10 cellular contexts compared by ENCODE assay signal in the genomic region with DNA sequence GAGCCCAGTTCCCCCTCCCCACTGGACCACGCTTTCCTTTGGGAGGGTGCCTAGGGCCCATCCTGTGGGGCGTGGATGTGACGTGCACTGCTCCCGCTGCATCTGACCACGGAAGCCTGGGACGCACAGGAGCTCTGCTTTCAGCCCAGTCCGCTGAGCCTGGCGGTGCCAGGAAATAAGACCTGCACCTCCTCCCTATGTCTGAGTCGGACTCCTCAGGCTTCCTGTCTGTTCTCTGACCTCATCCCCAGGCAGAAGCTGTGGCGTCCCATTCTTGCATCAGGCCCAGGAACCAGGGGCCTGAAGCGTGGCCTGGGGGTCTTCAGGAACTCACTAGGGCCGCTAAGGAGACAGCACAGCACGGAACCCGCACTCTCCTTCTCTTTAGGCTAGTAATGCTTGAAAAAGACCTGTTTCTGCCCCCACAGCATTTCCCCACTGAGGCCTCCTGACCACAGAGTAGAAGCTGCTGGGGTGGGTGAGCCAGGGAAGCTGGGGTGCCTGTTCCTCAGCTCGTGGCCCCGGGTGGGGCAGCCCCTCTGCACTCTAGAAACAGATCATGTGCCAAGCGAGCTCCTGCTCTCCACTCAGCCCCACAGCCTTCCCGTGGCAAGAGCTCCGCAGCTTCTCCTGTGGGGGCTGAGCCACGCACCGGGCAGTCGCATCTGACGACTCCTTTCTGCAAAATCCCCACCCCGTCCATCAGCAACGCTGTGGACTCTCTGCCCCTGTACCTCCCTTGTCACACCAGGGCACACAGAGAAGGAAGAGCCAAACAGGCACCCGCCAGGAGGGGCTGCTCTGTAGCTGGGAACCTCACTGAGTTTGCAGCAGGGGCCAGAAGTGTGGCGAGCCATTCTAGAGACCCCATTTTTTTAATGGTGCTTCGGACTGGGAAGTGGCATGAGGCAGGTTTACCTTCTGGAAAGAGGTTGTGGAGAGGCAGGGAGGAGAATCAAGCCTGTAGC. TPM values are rescaled to one million over a fixed set of nuclear protein-coding genes. Genes with fewer than 3 reads are reported as not detected.
DNase-seq lines count a peak whose midpoint lies in the region; FAIRE-seq and TF ChIP-seq lines count a peak whose summit lies in the region.
"Had no signal": no experiment of that assay in that cellular context is flagged by ENCODE, and none has a peak within 500 bp of the region (broad histone marks: within the 10 kb centered on the region; RNA-seq: fewer than 3 reads in every experiment).

No MANE protein-coding gene starts in this region.

- H3K9me3 ChIP-seq in H1 (ENCODE audit: insufficient read depth in 2 of 2, low read depth in 1 of 2, low read length in 1 of 2) (no peaks in the 10 kb centered on the region), trophoblast cell (ENCODE audit: insufficient read depth, low read depth, low read length) (no peaks in the 10 kb centered on the region)

- no peak overlapping the region for H3K9ac ChIP-seq in H1 (replicated peaks in 1 of 4; ENCODE audit: extremely low read depth in 1 of 4, low read depth in 3 of 4, low read length in 3 of 4)
- no peak overlapping the region for H3K9ac ChIP-seq in trophoblast cell (ENCODE audit: low read length)

- no peak overlapping the region for H3K23ac ChIP-seq in H1 (ENCODE audit: insufficient read length)
- H3K23ac ChIP-seq in trophoblast cell (ENCODE audit: low read length) = no peak overlapping the region

- POLR2A ChIA-PET in H1 (lab: Charles Lee; ENCODE audit: partially characterized antibody) = interaction anchor here (0.7 kb wide), 1 partner anchor 9 kb away, joined by 3 read pairs; no protein-coding TSS in a partner anchor

- H3K4me1 ChIP-seq in H1 (replicated peaks in 1 of 4; ENCODE audit: control insufficient read depth in 3 of 4, insufficient read depth in 4 of 4, low read length in 3 of 4) (no peaks in the 10 kb centered on the region), trophoblast cell (ENCODE audit: control insufficient read depth in 1 of 2, insufficient read depth in 2 of 2, low read length in 2 of 2) (peaks cover 15 to 19% of the 10 kb centered on the region in 2 experiments)

- DNase-seq in DMS53 (lab: John Stamatoyannopoulos, UW) (peak; percentile 27), DMS53 treated with DMSO at 0.1 percent for 48 hours (lab: John Stamatoyannopoulos, UW; ENCODE audit: unreplicated experiment) (no peak), RKO (ENCODE audit: low spot score) (peak; percentile 26), H1 (ENCODE audit: low read depth in 1 of 2, low spot score in 2 of 2) (no peak), trophoblast cell (no peak), NCI-H2081 (lab: John Stamatoyannopoulos, UW) (no peak), NCI-H146 (lab: John Stamatoyannopoulos, UW) (no peak), midbrain (lab: John Stamatoyannopoulos, UW) (no peak)
- DNase-seq: activated gamma-delta T cell had no signal

- H2BK5ac ChIP-seq in H1 (ENCODE audit: low read depth, low read length) (no peak overlapping the region), trophoblast cell (ENCODE audit: low read depth, low read length, poor library complexity) (peak overlapping the region; percentile 7)

- no peak for TF ChIP-seq RAD21 in H1 (IDR thresholded peaks at IDR 0.05 in 1 of 2, conservative IDR thresholded peaks at IDR 0.05 in 1 of 2; ENCODE audit: low read depth in 2 of 2, low read length in 2 of 2)

- H2BK15ac ChIP-seq in H1 (ENCODE audit: low read length) = no peak overlapping the region

- H2BK120ac ChIP-seq in H1 (replicated peaks; ENCODE audit: low read depth, low read length) (no peak overlapping the region), trophoblast cell (ENCODE audit: insufficient read depth, low read length, poor library complexity) (peak overlapping the region; percentile 73)

- H3K79me2 ChIP-seq in H1 (ENCODE audit: control insufficient read depth in 1 of 2, insufficient read depth in 2 of 2, low read length in 2 of 2) = no peaks in the 10 kb centered on the region
- peaks cover 2% of the 10 kb centered on the region for H3K79me2 ChIP-seq in trophoblast cell (ENCODE audit: control insufficient read depth, insufficient read depth, low read length, poor library complexity)

- H4K12ac ChIP-seq in trophoblast cell (ENCODE audit: low read depth, low read length) = peak overlapping the region; percentile 46

- TF ChIP-seq EP300 in H1 (IDR thresholded peaks at IDR 0.05; ENCODE audit: borderline replicate concordance in 1 of 2, low read depth in 2 of 2, low read length in 2 of 2) = no peak

- H3K27ac ChIP-seq in H1 (ENCODE audit: low read depth, low read length) (no peak overlapping the region), trophoblast cell (ENCODE audit: low read depth, low read length) (peak overlapping the region; percentile 25)

- no peaks in the 10 kb centered on the region; a peak in 1 of 8 replicates for H3K36me3 ChIP-seq in H1 (ENCODE audit: control insufficient read depth in 2 of 4, insufficient read depth in 4 of 4, low read length in 3 of 4)
- H3K36me3 ChIP-seq in trophoblast cell (ENCODE audit: control insufficient read depth in 1 of 2, insufficient read depth in 2 of 2, low read length in 2 of 2) = no peaks in the 10 kb centered on the region

- no peaks in the 10 kb centered on the region; a peak in 1 of 7 replicates for H3K27me3 ChIP-seq in H1 (replicated peaks in 1 of 4; ENCODE audit: control insufficient read depth in 3 of 4, extremely low read depth in 1 of 4, insufficient read depth in 3 of 4, low read length in 3 of 4)
- H3K27me3 ChIP-seq in trophoblast cell (ENCODE audit: insufficient read depth, low read length) = no peaks in the 10 kb centered on the region

- H2AK5ac ChIP-seq in H1 (ENCODE audit: low read depth, low read length) = no peak overlapping the region
- H2AK5ac ChIP-seq in trophoblast cell (ENCODE audit: low read length) = peak overlapping the region; percentile 16

- H4K20me1 ChIP-seq in H1 (replicated peaks in 1 of 2; ENCODE audit: control insufficient read depth in 1 of 2, insufficient read depth in 2 of 2, low read length in 2 of 2) = no peaks in the 10 kb centered on the region

- no peak overlapping the region for H3K4me3 ChIP-seq in H1 (ENCODE audit: extremely low read depth in 1 of 4, insufficient read depth in 2 of 4, low read depth in 3 of 4, low read length in 4 of 4)
- peak overlapping the region; percentile 43 for H3K4me3 ChIP-seq in trophoblast cell (ENCODE audit: low read depth, low read length)

- H2AFZ ChIP-seq in H1 (ENCODE audit: low read length) = no peak overlapping the region
- peak overlapping the region; percentile 17 for H2AFZ ChIP-seq in trophoblast cell (ENCODE audit: insufficient read depth, low read length, poor library complexity)

- H2BK20ac ChIP-seq in H1 (ENCODE audit: low read length) = no peak overlapping the region

- H4K8ac ChIP-seq in H1 (ENCODE audit: extremely low read depth, insufficient read depth, low read length) (peak overlapping the region; percentile 89), trophoblast cell (ENCODE audit: low read depth, low read length) (peak overlapping the region; percentile 75)

- CTCF ChIA-PET in H1 (lab: Charles Lee; ENCODE audit: partially characterized antibody) = interaction anchor here (1.2 to 1.7 kb wide), 4 partner anchors 48 to 133 kb away, joined by 3 to 6 read pairs (median 4); no protein-coding TSS in a partner anchor

- H4K91ac ChIP-seq in H1 (replicated peaks; ENCODE audit: insufficient read length, low read length) = no peak overlapping the region
- H4K91ac ChIP-seq in trophoblast cell (ENCODE audit: low read depth, low read length) = peak overlapping the region; percentile 79

- H3K18ac ChIP-seq in H1 (ENCODE audit: extremely low read depth, low read length) (no peak overlapping the region), trophoblast cell (ENCODE audit: low read length) (peak overlapping the region; percentile 76)

- no peaks in the 10 kb centered on the region for H3K23me2 ChIP-seq in H1 (ENCODE audit: low read depth, low read length)

- H3K79me1 ChIP-seq in H1 (ENCODE audit: low read depth, low read length) (no peaks in the 10 kb centered on the region), trophoblast cell (ENCODE audit: low read length) (peaks cover 23% of the 10 kb centered on the region)

- H3K4ac ChIP-seq in H1 (replicated peaks; ENCODE audit: insufficient read length, low read depth, low read length) = no peak overlapping the region
- peak overlapping the region; percentile 24 for H3K4ac ChIP-seq in trophoblast cell (ENCODE audit: low read depth, low read length)

- H2BK12ac ChIP-seq in H1 (ENCODE audit: low read depth, low read length) (0 out of 2 replicates have a peak overlapping the region, but pooled peaks have one; percentile 17), trophoblast cell (ENCODE audit: low read length) (peak overlapping the region; percentile 55)

- 0 out of 4 replicates have a peak, but pooled peaks of 1 of the 3 experiments have one; percentile 8 for TF ChIP-seq CTCF in H1 (IDR thresholded peaks at IDR 0.05; ENCODE audit: control extremely low read depth in 1 of 3, insufficient read depth in 1 of 3, low read depth in 1 of 3, low read length in 3 of 3)

- no peak overlapping the region for H3K56ac ChIP-seq in H1 (replicated peaks; ENCODE audit: insufficient read length, low read depth, low read length)

- H3K14ac ChIP-seq in H1 (ENCODE audit: insufficient read length) (no peak overlapping the region), trophoblast cell (ENCODE audit: low read length) (peak overlapping the region; percentile 74)

- no peak for TF ChIP-seq POLR2A in H1 (IDR thresholded peaks at IDR 0.05; ENCODE audit: control extremely low read depth in 1 of 2, low read depth in 2 of 2, low read length in 2 of 2)

- no peak for FAIRE-seq in H1 (lab: Jason Lieb, UNC)
- FAIRE-seq: A204.1 had no signal

- no peak overlapping the region for H4K5ac ChIP-seq in H1 (ENCODE audit: insufficient read length, low read depth, low read length)

- no peak overlapping the region for H3K4me2 ChIP-seq in H1 (ENCODE audit: insufficient read depth in 1 of 2, low read depth in 2 of 2, low read length in 2 of 2)
- no peak overlapping the region for H3K4me2 ChIP-seq in trophoblast cell (ENCODE audit: low read length)

- WGBS in H1 (ENCODE audit: extremely low coverage in 1 of 2, insufficient coverage in 1 of 2, insufficient read length in 1 of 2, insufficient replicate concordance in 2 of 2, low coverage in 1 of 2, low lambda C conversion rate in 2 of 2, missing lambda C conversion rate in 1 of 2), 2 experiments = 91% methylated on average over 28 of the region's 28 CpGs; no CpG with 5 or more reads in 1 of the 2 experiments
- no CpG with 5 or more reads among the region's 28 CpGs for WGBS in trophoblast cell (ENCODE audit: extremely low coverage, insufficient coverage, insufficient read length)

RNA-seq across cellular contexts. Expression of gene MOV10L1, which starts 22.6 kb away (rescaled TPM):
- total RNA-seq in H1 (2021; fragmentation: NEBNext Ultra II Directional; extraction: Animal tissue kit (Norgen Biotek cat#: 25700)) = not detected in 2 replicates
- 0.13 and 0.32 TPM in 2 replicates for polyA plus RNA-seq in H1 (2011; rRNA removed)
- 0.37 TPM for polyA plus RNA-seq in H1 (2011; cell fraction: cytosol; rRNA removed)
- polyA plus RNA-seq in H1 (2011; cell fraction: nucleus; rRNA removed) = 0.31 TPM
- polyA plus RNA-seq in H1 (2012, experiment 1 of 2) = 0.07 TPM in 1 of 4 replicates, not detected in the others
- not detected for polyA plus RNA-seq in H1 (2012, experiment 2 of 2)
- polyA plus RNA-seq in H1 (2013, experiment 1 of 2) = 0.14 TPM
- polyA plus RNA-seq in H1 (2013, experiment 2 of 2) = 0.06 TPM
- 0.16 TPM in 1 of 2 replicates, not detected in the other for polyA minus RNA-seq in H1 (2011; rRNA and poly(A)+ RNA removed)
- not detected for polyA minus RNA-seq in H1 (2011; cell fraction: cytosol; rRNA and poly(A)+ RNA removed)
- polyA minus RNA-seq in H1 (2011; cell fraction: nucleus; rRNA and poly(A)+ RNA removed) = 0.80 TPM
- polyA plus RNA-seq in trophoblast cell (2013) = 0.14 and 0.25 TPM in 2 replicates

RNA-seq across cellular contexts. Expression of gene MLC1, which starts 27.2 kb away (rescaled TPM):
- total RNA-seq in H1 (2021; fragmentation: NEBNext Ultra II Directional; extraction: Animal tissue kit (Norgen Biotek cat#: 25700)) = not detected in 2 replicates
- polyA plus RNA-seq in H1 (2011; rRNA removed) = 0.17 and 0.20 TPM in 2 replicates
- 0.12 TPM for polyA plus RNA-seq in H1 (2011; cell fraction: cytosol; rRNA removed)
- polyA plus RNA-seq in H1 (2011; cell fraction: nucleus; rRNA removed) = 0.34 TPM
- polyA plus RNA-seq in H1 (2012, experiment 1 of 2) = 0.09 to 0.28 TPM (median 0.19 TPM) in 3 of 4 replicates, not detected in the other
- 0.08 TPM for polyA plus RNA-seq in H1 (2012, experiment 2 of 2)
- polyA plus RNA-seq in H1 (2013, experiment 1 of 2) = 0.08 TPM
- 0.09 TPM for polyA plus RNA-seq in H1 (2013, experiment 2 of 2)
- 0.29 and 0.44 TPM in 2 replicates for polyA minus RNA-seq in H1 (2011; rRNA and poly(A)+ RNA removed)
- not detected for polyA minus RNA-seq in H1 (2011; cell fraction: cytosol; rRNA and poly(A)+ RNA removed)
- polyA minus RNA-seq in H1 (2011; cell fraction: nucleus; rRNA and poly(A)+ RNA removed) = not detected
- 0.22 and 0.28 TPM in 2 replicates for polyA plus RNA-seq in trophoblast cell (2013)

RNA-seq across cellular contexts. Expression of gene TTLL8, which starts 54.3 kb away (rescaled TPM):
- total RNA-seq in H1 (2021; fragmentation: NEBNext Ultra II Directional; extraction: Animal tissue kit (Norgen Biotek cat#: 25700)) = not detected in 2 replicates
- polyA plus RNA-seq in H1 (2011; rRNA removed) = not detected in 2 replicates
- not detected for polyA plus RNA-seq in H1 (2011; cell fraction: cytosol; rRNA removed)
- polyA plus RNA-seq in H1 (2011; cell fraction: nucleus; rRNA removed) = not detected
- polyA plus RNA-seq in H1 (2012, experiment 1 of 2) = not detected in 4 replicates
- polyA plus RNA-seq in H1 (2012, experiment 2 of 2) = not detected
- not detected for polyA plus RNA-seq in H1 (2013, experiment 1 of 2)
- not detected for polyA plus RNA-seq in H1 (2013, experiment 2 of 2)
- polyA minus RNA-seq in H1 (2011; rRNA and poly(A)+ RNA removed) = not detected in 2 replicates
- polyA minus RNA-seq in H1 (2011; cell fraction: cytosol; rRNA and poly(A)+ RNA removed) = not detected
- polyA minus RNA-seq in H1 (2011; cell fraction: nucleus; rRNA and poly(A)+ RNA removed) = not detected
- polyA plus RNA-seq in trophoblast cell (2013) = not detected in 2 replicates

RNA-seq across cellular contexts. Expression of gene PANX2, which starts 58.1 kb away (rescaled TPM):
- total RNA-seq in H1 (2021; fragmentation: NEBNext Ultra II Directional; extraction: Animal tissue kit (Norgen Biotek cat#: 25700)) = 5.0 and 5.4 TPM in 2 replicates
- 3.5 and 6.0 TPM in 2 replicates for polyA plus RNA-seq in H1 (2011; rRNA removed)
- polyA plus RNA-seq in H1 (2011; cell fraction: cytosol; rRNA removed) = 4.2 TPM
- 8.3 TPM for polyA plus RNA-seq in H1 (2011; cell fraction: nucleus; rRNA removed)
- polyA plus RNA-seq in H1 (2012, experiment 1 of 2) = 3.9 to 6.9 TPM (median 5.9 TPM) in 4 replicates
- polyA plus RNA-seq in H1 (2012, experiment 2 of 2) = 4.1 TPM
- 4.8 TPM for polyA plus RNA-seq in H1 (2013, experiment 1 of 2)
- 5.1 TPM for polyA plus RNA-seq in H1 (2013, experiment 2 of 2)
- 0.78 and 0.91 TPM in 2 replicates for polyA minus RNA-seq in H1 (2011; rRNA and poly(A)+ RNA removed)
- 2.8 TPM for polyA minus RNA-seq in H1 (2011; cell fraction: cytosol; rRNA and poly(A)+ RNA removed)
- polyA minus RNA-seq in H1 (2011; cell fraction: nucleus; rRNA and poly(A)+ RNA removed) = 2.8 TPM
- polyA plus RNA-seq in trophoblast cell (2013) = 4.0 TPM in 2 replicates

Comparison
In these comparisons a context has a peak if more than half of its experiments do, and no peak if none do; other contexts are left out.
1. DNase-seq: peak in DMS53 (single experiment) and RKO (single experiment); none in DMS53 treated with DMSO at 0.1 percent for 48 hours (single experiment), H1 (0 of 2), trophoblast cell (0 of 2), NCI-H2081 (0 of 2), NCI-H146 (single experiment) and midbrain (single experiment).